In the genomic region with DNA sequence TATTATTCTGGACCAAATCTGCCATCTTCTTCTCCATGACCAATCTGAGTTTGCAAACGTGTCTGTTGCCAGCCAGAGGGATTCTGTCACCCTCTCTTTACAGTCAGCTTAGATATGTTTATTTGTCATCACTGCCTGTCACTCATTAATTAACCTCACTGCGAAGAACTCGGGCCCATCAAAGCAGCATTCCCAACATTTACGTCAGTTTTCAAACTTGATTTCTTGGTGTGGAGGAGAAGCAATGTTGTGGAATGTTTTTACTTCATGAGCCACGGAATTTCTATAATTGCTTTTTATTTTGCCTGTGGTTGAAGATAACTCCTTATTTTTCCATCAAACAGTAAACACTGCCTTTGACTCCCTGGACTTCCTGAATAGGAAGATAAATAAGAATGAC, we compare ENCODE assay signal across 19 cellular contexts.
"Had no signal": no experiment of that assay in that cellular context is flagged by ENCODE, and none has a peak within 500 bp of the region (broad histone marks: within the 10 kb centered on the region; RNA-seq: fewer than 3 reads in every experiment).

No MANE protein-coding gene starts in this region.

- ATAC-seq: activated CD8-positive, alpha-beta T cell treated with anti-CD3 and anti-CD28 coated beads for 36 hours; lower lobe of right lung; sciatic nerve had no signal

- H3K27ac Mint-ChIP-seq: activated CD8-positive, alpha-beta T cell treated with anti-CD3 and anti-CD28 coated beads for 36 hours; activated T-helper 1 cell treated with anti-CD3 and anti-CD28 coated beads, Interleukin-12 subunit alpha, Interleukin-12 subunit beta, Interleukin-2, Interleukin-4 antibody, amounts not matched to agents 30 ng/mL and 10 ng/mL and 1 ng/mL, durations not matched to agents 14 hours and 24 hours and 36 hours had no signal

- H3K27ac ChIP-seq: ascending aorta, colonic mucosa, epithelial cell of prostate, lower lobe of right lung, prostate gland, suprapubic skin had no signal

- H3K27me3 ChIP-seq: ascending aorta, colonic mucosa, suprapubic skin had no signal

- H3K4me1 ChIP-seq: ascending aorta, colonic mucosa, lower lobe of right lung, prostate gland, suprapubic skin had no signal

- H3K9me3 ChIP-seq: ascending aorta, colonic mucosa, lower lobe of right lung, prostate gland, suprapubic skin had no signal

- H3K27me3 Mint-ChIP-seq: activated CD8-positive, alpha-beta T cell treated with anti-CD3 and anti-CD28 coated beads for 36 hours had no signal

- DNase-seq: activated CD4-positive, alpha-beta T cell treated with anti-CD3 and anti-CD28 coated beads for 4 hours; activated CD8-positive, alpha-beta memory T cell treated with anti-CD3 and anti-CD28 coated beads, Interleukin-2, amount 50 U/mL, for 48 hours; activated CD8-positive, alpha-beta T cell treated with anti-CD3 and anti-CD28 coated beads for 36 hours; activated naive CD4-positive, alpha-beta T cell; colonic mucosa; effector CD4-positive, alpha-beta T cell; hippocampal formation; lower lobe of right lung; naive B cell; nucleus accumbens; stimulated activated CD4-positive, alpha-beta T cell treated with anti-CD3 and anti-CD28 coated beads, Interleukin-12 subunit alpha, Interleukin-12 subunit beta, amount 100 ng/mL, for 4 hours; stimulated activated naive CD4-positive, alpha-beta T cell; T1000 had no signal

- H3K9me3 Mint-ChIP-seq: activated CD8-positive, alpha-beta T cell treated with anti-CD3 and anti-CD28 coated beads for 36 hours; activated T-helper 1 cell treated with anti-CD3 and anti-CD28 coated beads, Interleukin-12 subunit alpha, Interleukin-12 subunit beta, Interleukin-2, Interleukin-4 antibody, amounts not matched to agents 30 ng/mL and 10 ng/mL and 1 ng/mL, durations not matched to agents 14 hours and 24 hours and 36 hours had no signal

- H3K36me3 ChIP-seq: ascending aorta, colonic mucosa, lower lobe of right lung, prostate gland, suprapubic skin had no signal

- H3K4me3 ChIP-seq: ascending aorta, colonic mucosa, lower lobe of right lung, prostate gland, suprapubic skin had no signal

- H3K36me3 Mint-ChIP-seq: naive B cell had no signal

- H3K4me3 Mint-ChIP-seq: activated CD8-positive, alpha-beta T cell treated with anti-CD3 and anti-CD28 coated beads for 36 hours; activated T-helper 1 cell treated with anti-CD3 and anti-CD28 coated beads, Interleukin-12 subunit alpha, Interleukin-12 subunit beta, Interleukin-2, Interleukin-4 antibody, amounts not matched to agents 30 ng/mL and 10 ng/mL and 1 ng/mL, durations not matched to agents 14 hours and 24 hours and 36 hours; naive B cell had no signal
